In the genomic region with DNA sequence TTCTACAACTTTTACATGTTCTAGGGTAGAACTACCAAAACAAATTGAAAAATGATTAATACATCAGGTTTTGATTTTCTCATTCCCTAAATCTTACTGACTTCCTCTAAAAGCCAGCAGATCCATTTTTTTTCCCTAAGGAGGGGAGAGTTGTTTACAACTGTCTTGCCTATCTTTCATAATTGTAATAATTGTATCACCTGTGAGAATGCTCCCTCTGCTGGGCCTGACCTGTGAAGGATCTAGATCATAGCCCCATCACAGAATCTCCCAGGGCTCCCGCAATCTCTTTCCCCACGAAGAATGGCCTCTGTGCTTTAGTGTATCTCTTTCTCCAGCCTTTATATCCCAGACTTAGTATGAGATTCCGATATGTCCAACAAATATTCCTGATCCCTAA, we compare ENCODE assay signal across 18 cellular contexts. TPM values are rescaled to one million over a fixed set of nuclear protein-coding genes. Genes with fewer than 3 reads are reported as not detected.
DNase-seq lines count a peak whose midpoint lies in the region; ATAC-seq and TF ChIP-seq lines count a peak whose summit lies in the region.
"Had no signal": no experiment of that assay in that cellular context is flagged by ENCODE, and none has a peak within 500 bp of the region (broad histone marks: within the 10 kb centered on the region; RNA-seq: fewer than 3 reads in every experiment).

No MANE protein-coding gene starts in this region.

- H2AFZ ChIP-seq in Loucy (ENCODE audit: low read length) = no peak overlapping the region

- peaks cover 35% of the 10 kb centered on the region for H3K27me3 ChIP-seq in CD4-positive, alpha-beta T cell (ENCODE audit: control insufficient read depth, insufficient read depth, low read length)
- H3K27me3 ChIP-seq in Loucy (ENCODE audit: insufficient read depth, low read length, poor library complexity, severe bottlenecking) (no peaks in the 10 kb centered on the region), endodermal cell (ENCODE audit: control insufficient read depth, insufficient read depth, low read length, poor library complexity, severe bottlenecking) (peaks cover 25% of the 10 kb centered on the region), gastrocnemius medialis (peaks cover 5 to 7% (median 6%) of the 10 kb centered on the region in 3 donors)
- H3K27me3 ChIP-seq: tibial artery had no signal

- H3K4me2 ChIP-seq in Loucy (ENCODE audit: low read depth, low read length, poor library complexity, severe bottlenecking) = no peak overlapping the region

- H3K9ac ChIP-seq in Loucy (ENCODE audit: low read depth, low read length, poor library complexity, severe bottlenecking) (no peak overlapping the region), endodermal cell (ENCODE audit: extremely low read depth, low read length, poor library complexity, severe bottlenecking) (no peak overlapping the region)

- H3K79me2 ChIP-seq in Loucy (ENCODE audit: insufficient read depth, low read length) = no peaks in the 10 kb centered on the region

- H3K36me3 ChIP-seq in Loucy (ENCODE audit: insufficient read depth, low read length) = no peaks in the 10 kb centered on the region
- H3K36me3 ChIP-seq in endodermal cell (ENCODE audit: control insufficient read depth, insufficient read depth, low read length) = no peaks in the 10 kb centered on the region
- H3K36me3 ChIP-seq in gastrocnemius medialis = no peaks in the 10 kb centered on the region
- H3K36me3 ChIP-seq: tibial artery had no signal

- no peak for DNase-seq in CD4-positive, alpha-beta T cell
- DNase-seq in DMS53 treated with DMSO at 0.1 percent for 48 hours (lab: John Stamatoyannopoulos, UW; ENCODE audit: unreplicated experiment) (peak; percentile 13), endodermal cell (no peak), gastrocnemius medialis (no peak), GOT3 (lab: John Stamatoyannopoulos, UW) (no peak)
- DNase-seq: activated CD4-positive, alpha-beta memory T cell treated with anti-CD3 and anti-CD28 coated beads, Interleukin-2, amount 10 ng/mL, durations not matched to agents 7 days and 5 days; activated naive CD4-positive, alpha-beta T cell treated with Interleukin-2 at 50 U/mL for 16 hours; caudate nucleus; erythroblast; H7; NCI-H2029; occipital lobe; stimulated activated CD4-positive, alpha-beta T cell treated with anti-CD3 and anti-CD28 coated beads, Interleukin-12 subunit alpha, Interleukin-12 subunit beta, amount 100 ng/mL, for 4 hours; T-helper 2 cell had no signal

- H3K4me3 Mint-ChIP-seq in CD4-positive, alpha-beta T cell = no peak overlapping the region
- H3K4me3 Mint-ChIP-seq in endodermal cell = no peak overlapping the region
- H3K4me3 Mint-ChIP-seq: activated CD4-positive, alpha-beta memory T cell treated with anti-CD3 and anti-CD28 coated beads, Interleukin-2, amount 10 ng/mL, durations not matched to agents 7 days and 5 days had no signal

- intact Hi-C loops in CD4-positive, alpha-beta T cell (cut with DNase I, micrococcal nuclease) = no loop called here
- intact Hi-C loops in gastrocnemius medialis (cut with DNase I; ENCODE audit: low total_unique reads) = no loop called here

- H3F3A ChIP-seq in Loucy (ENCODE audit: low read depth) = no peaks in the 10 kb centered on the region

- in situ Hi-C loops in gastrocnemius medialis (cut with MboI; ENCODE audit: low sequenced_read_pairs in 4 of 4) = loop anchor here in 1 of 4 donors (25.0 kb wide), 1 partner anchor 1307 kb away; the partner anchor contains the start of genes CCT7 and PRADC1

- no peaks in the 10 kb centered on the region for H3K9me3 ChIP-seq in CD4-positive, alpha-beta T cell (ENCODE audit: control insufficient read depth, low read length)
- no peaks in the 10 kb centered on the region for H3K9me3 ChIP-seq in Loucy (ENCODE audit: insufficient read depth, low read depth, low read length)
- H3K9me3 ChIP-seq in endodermal cell (ENCODE audit: control insufficient read depth, low read length) = no peaks in the 10 kb centered on the region
- no peaks in the 10 kb centered on the region for H3K9me3 ChIP-seq in gastrocnemius medialis
- H3K9me3 ChIP-seq: tibial artery had no signal

- no peaks in the 10 kb centered on the region for H3K9me2 ChIP-seq in Loucy (replicated peaks; ENCODE audit: low read depth, low read length)

- CTCF ChIA-PET in CD4-positive, alpha-beta T cell (lab: Charles Lee) = interaction anchor here (0.9 kb wide), 1 partner anchor 61 kb away, joined by 4 read pairs; the partner anchor contains the start of genes CCDC142 and TTC31

- H3K27me3 Mint-ChIP-seq in CD4-positive, alpha-beta T cell = peaks cover 69% of the 10 kb centered on the region
- peaks cover 26% of the 10 kb centered on the region for H3K27me3 Mint-ChIP-seq in endodermal cell (ENCODE audit: insufficient read depth)

- TF ChIP-seq CTCF in CD4-positive, alpha-beta T cell (IDR thresholded peaks at IDR 0.05) = peak; percentile 21
- TF ChIP-seq CTCF in Loucy (conservative IDR thresholded peaks at IDR 0.05; ENCODE audit: low read length) (peak; percentile 52), endodermal cell (conservative IDR thresholded peaks at IDR 0.05) (peak; percentile 42), gastrocnemius medialis (IDR thresholded peaks at IDR 0.05 in 4 of 5, conservative IDR thresholded peaks at IDR 0.05 in 1 of 5) (no peak)

- H3K4me1 ChIP-seq in Loucy (ENCODE audit: insufficient read depth, low read length, poor library complexity, severe bottlenecking) (no peaks in the 10 kb centered on the region), endodermal cell (ENCODE audit: control insufficient read depth, insufficient read depth, low read length) (no peaks in the 10 kb centered on the region), gastrocnemius medialis (peaks cover 10 to 11% of the 10 kb centered on the region in 2 donors)

- no peak for TF ChIP-seq POLR2A in gastrocnemius medialis (IDR thresholded peaks at IDR 0.05)

- H3K4me3 ChIP-seq in Loucy (ENCODE audit: low read length, poor library complexity, severe bottlenecking) = no peak overlapping the region
- no peak overlapping the region for H3K4me3 ChIP-seq in endodermal cell (ENCODE audit: low read length)
- H3K4me3 ChIP-seq in gastrocnemius medialis = no peak overlapping the region
- H3K4me3 ChIP-seq: tibial artery had no signal

- H3K4me1 Mint-ChIP-seq in CD4-positive, alpha-beta T cell (ENCODE audit: low read depth) = peaks cover 6% of the 10 kb centered on the region
- H3K4me1 Mint-ChIP-seq in endodermal cell = peaks cover 12% of the 10 kb centered on the region

- no peak overlapping the region for H3K27ac Mint-ChIP-seq in CD4-positive, alpha-beta T cell
- no peak overlapping the region for H3K27ac Mint-ChIP-seq in endodermal cell
- H3K27ac Mint-ChIP-seq: activated CD4-positive, alpha-beta memory T cell treated with anti-CD3 and anti-CD28 coated beads, Interleukin-2, amount 10 ng/mL, durations not matched to agents 7 days and 5 days had no signal

- POLR2A ChIA-PET in CD4-positive, alpha-beta T cell (lab: Charles Lee) = no interaction called here

- H3K36me3 Mint-ChIP-seq in CD4-positive, alpha-beta T cell (ENCODE audit: low read depth) = no peaks in the 10 kb centered on the region
- no peaks in the 10 kb centered on the region for H3K36me3 Mint-ChIP-seq in endodermal cell (ENCODE audit: low read depth)

- no peak overlapping the region for H3K27ac ChIP-seq in CD4-positive, alpha-beta T cell (ENCODE audit: low read depth, low read length)
- H3K27ac ChIP-seq in endodermal cell (ENCODE audit: low read depth, low read length) (no peak overlapping the region), gastrocnemius medialis (no peak overlapping the region)
- H3K27ac ChIP-seq: tibial artery had no signal

- H3K9me3 Mint-ChIP-seq in CD4-positive, alpha-beta T cell = no peaks in the 10 kb centered on the region
- no peaks in the 10 kb centered on the region for H3K9me3 Mint-ChIP-seq in endodermal cell
- H3K9me3 Mint-ChIP-seq: activated CD4-positive, alpha-beta memory T cell treated with anti-CD3 and anti-CD28 coated beads, Interleukin-2, amount 10 ng/mL, durations not matched to agents 7 days and 5 days had no signal

- no peak for ATAC-seq in CD4-positive, alpha-beta T cell (ENCODE audit: poor library complexity)
- ATAC-seq in HG03469 (IDR thresholded peaks at IDR 0.05; ENCODE audit: unreplicated experiment) = no peak
- no peak for ATAC-seq in gastrocnemius medialis

- WGBS in endodermal cell (ENCODE audit: insufficient coverage in 1 of 2, insufficient read length in 1 of 2), 2 experiments = 85 to 88% methylated on average over 3 of the region's 3 CpGs

- H4K20me1 ChIP-seq in Loucy (ENCODE audit: insufficient read depth, low read length, poor library complexity, severe bottlenecking) = no peaks in the 10 kb centered on the region

RNA-seq across cellular contexts. Expression of gene LOXL3, which starts 9.1 kb away (rescaled TPM):
- under 1 TPM in 1 of 2 experiments, not detected in 1; 0.25 TPM for total RNA-seq in CD4-positive, alpha-beta T cell
- total RNA-seq in endodermal cell = 1 to 10 TPM; 5.4 to 7.6 TPM
- 34.7 TPM for polyA plus RNA-seq in endodermal cell (2013, experiment 1 of 2)
- polyA plus RNA-seq in endodermal cell (2013, experiment 2 of 2) = 26.7 TPM
- 1 to 10 TPM in 1 of 4 donors, under 1 TPM in 3; 0.65 to 1.3 (median 0.95) TPM for total RNA-seq in gastrocnemius medialis

RNA-seq across cellular contexts. Expression of gene DOK1, which starts 9.9 kb away (rescaled TPM):
- total RNA-seq in CD4-positive, alpha-beta T cell = 1 to 10 TPM; 3.4 to 6.0 TPM
- total RNA-seq in endodermal cell = 10 to 100 TPM; 12.9 to 15.1 TPM
- 9.7 TPM for polyA plus RNA-seq in endodermal cell (2013, experiment 1 of 2)
- 8.9 TPM for polyA plus RNA-seq in endodermal cell (2013, experiment 2 of 2)
- total RNA-seq in gastrocnemius medialis = 1 to 10 TPM in 3 of 4 donors, under 1 TPM in 1; 0.51 to 4.1 (median 2.7) TPM

RNA-seq across cellular contexts. Expression of gene HTRA2, which starts 14.9 kb away (rescaled TPM):
- 10 to 100 TPM; 15.3 to 16.0 TPM for total RNA-seq in CD4-positive, alpha-beta T cell
- total RNA-seq in endodermal cell = 10 to 100 TPM; 32.8 to 38.9 TPM
- polyA plus RNA-seq in endodermal cell (2013, experiment 1 of 2) = 27.5 TPM
- polyA plus RNA-seq in endodermal cell (2013, experiment 2 of 2) = 26.4 TPM
- 10 to 100 TPM; 24.2 to 38.5 (median 29.4) TPM for total RNA-seq in gastrocnemius medialis

RNA-seq across cellular contexts. Expression of gene AUP1, which starts 15.1 kb away (rescaled TPM):
- 100 to 1,000 TPM; 162 to 170 TPM for total RNA-seq in CD4-positive, alpha-beta T cell
- total RNA-seq in endodermal cell = 10 to 100 TPM; 76.3 to 88.9 TPM
- polyA plus RNA-seq in endodermal cell (2013, experiment 1 of 2) = 120 TPM
- 105 TPM for polyA plus RNA-seq in endodermal cell (2013, experiment 2 of 2)
- 100 to 1,000 TPM; 112 to 148 (median 115) TPM for total RNA-seq in gastrocnemius medialis

RNA-seq across cellular contexts. Expression of gene DQX1, which starts 18.6 kb away (rescaled TPM):
- under 1 TPM in 1 of 2 experiments, not detected in 1; 0.22 TPM for total RNA-seq in CD4-positive, alpha-beta T cell
- total RNA-seq in endodermal cell (1 to 10 TPM in 1 of 2 donors, under 1 TPM in 1; 0.93 to 1.1 TPM), gastrocnemius medialis (under 1 TPM in 1 of 4 donors, not detected in 3; 0.24 TPM)
- 0.64 TPM for polyA plus RNA-seq in endodermal cell (2013, experiment 1 of 2)
- 0.41 TPM for polyA plus RNA-seq in endodermal cell (2013, experiment 2 of 2)
- total RNA-seq: lung microvascular endothelial cell, occipital lobe had no signal

Comparison
In these comparisons a context has a peak if more than half of its experiments do, and no peak if none do; other contexts are left out.
1. CTCF ChIP-seq: peak in CD4-positive, alpha-beta T cell (single experiment), Loucy (single experiment) and endodermal cell (single experiment); none in gastrocnemius medialis (0 of 5).